ENCODE assay signal across 9 cellular contexts in the genomic region with DNA sequence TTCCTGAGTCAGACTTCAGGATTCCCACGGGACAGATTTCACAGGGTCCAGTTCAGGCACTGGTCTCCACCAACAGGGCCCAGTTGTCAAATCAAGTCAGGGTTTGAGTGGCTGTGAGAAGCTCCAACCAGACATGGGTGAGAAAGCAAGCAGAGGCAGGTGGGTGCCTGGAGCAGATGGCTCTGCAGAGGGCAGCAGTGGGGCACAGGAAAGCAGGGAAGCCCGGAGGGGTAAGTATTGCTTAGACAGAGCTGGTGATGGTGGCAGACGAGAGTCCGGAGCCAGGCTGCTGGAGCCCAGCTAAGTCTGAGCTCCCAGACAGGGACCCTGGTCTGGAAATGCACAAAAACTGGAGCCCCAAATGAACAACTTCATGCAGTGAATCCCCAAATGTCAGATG. TPM values are rescaled to one million over a fixed set of nuclear protein-coding genes. Genes with fewer than 3 reads are reported as not detected.
DNase-seq lines count a peak whose midpoint lies in the region; TF ChIP-seq lines count a peak whose summit lies in the region.
"Had no signal": no experiment of that assay in that cellular context is flagged by ENCODE, and none has a peak within 500 bp of the region (broad histone marks: within the 10 kb centered on the region; RNA-seq: fewer than 3 reads in every experiment).

No MANE protein-coding gene starts in this region.

- no peak overlapping the region for H3K4me2 ChIP-seq in neural progenitor cell

- no peaks in the 10 kb centered on the region for H3K9me3 ChIP-seq in neural progenitor cell (ENCODE audit: low read depth)
- H3K9me3 ChIP-seq: Caco-2 had no signal

- H3F3A ChIP-seq in neural progenitor cell (ENCODE audit: low read depth), result no peaks in the 10 kb centered on the region

- no peak overlapping the region for H3K4me3 Mint-ChIP-seq in neural progenitor cell

- POLR2A ChIA-PET in GM10248 (lab: Yijun Ruan, JAX), result no interaction called here

- no peak overlapping the region for H3K27ac ChIP-seq in neural progenitor cell

- peak overlapping the region; percentile 79 for H3K27ac Mint-ChIP-seq in neural progenitor cell

- H2AFZ ChIP-seq in neural progenitor cell (replicated peaks), result no peak overlapping the region

- H3K27me3 Mint-ChIP-seq in neural progenitor cell (ENCODE audit: insufficient read depth, low read depth), result peaks cover 6% of the 10 kb centered on the region

- no peaks in the 10 kb centered on the region for H3K27me3 ChIP-seq in neural progenitor cell

- H3K9me3 Mint-ChIP-seq in neural progenitor cell, result no peaks in the 10 kb centered on the region

- H3K4me1 Mint-ChIP-seq in neural progenitor cell, result no peaks in the 10 kb centered on the region

- H3K9ac ChIP-seq in neural progenitor cell, result no peak overlapping the region

- no peaks in the 10 kb centered on the region for H3K36me3 ChIP-seq in neural progenitor cell

- no peaks in the 10 kb centered on the region for H3K4me1 ChIP-seq in neural progenitor cell
- H3K4me1 ChIP-seq: Caco-2 had no signal

- H3K79me2 ChIP-seq in neural progenitor cell (ENCODE audit: low read depth), result no peaks in the 10 kb centered on the region

- peak; percentile 48 for DNase-seq in activated CD4-positive, alpha-beta T cell treated with anti-CD3 and anti-CD28 coated beads for 48 hours
- DNase-seq in activated CD4-positive, alpha-beta T cell treated with anti-CD3 and anti-CD28 coated beads, Interleukin-2, amount 50 U/mL, for 1 hour, result no peak
- DNase-seq in NCI-H2196 treated with DMSO at 0.1 percent for 48 hours (lab: John Stamatoyannopoulos, UW; ENCODE audit: unreplicated experiment), result peak; percentile 11
- DNase-seq in cerebellar nuclear complex (lab: John Stamatoyannopoulos, UW), result peak; percentile 16 to 37
- peak; percentile 38 for DNase-seq in neural progenitor cell (ENCODE audit: low spot score)
- no peak for DNase-seq in HuH-7.5 (ENCODE audit: low spot score)
- no peak for DNase-seq in GM10248 (ENCODE audit: extremely low spot score)
- no peak for DNase-seq in pons (ENCODE audit: low spot score)

- H4K20me1 ChIP-seq in neural progenitor cell (ENCODE audit: low read depth), result no peaks in the 10 kb centered on the region

- peaks cover 2% of the 10 kb centered on the region for H3K36me3 Mint-ChIP-seq in neural progenitor cell

- H3K4me3 ChIP-seq in neural progenitor cell, result no peak overlapping the region

- CTCF ChIA-PET in GM10248 (lab: Yijun Ruan, JAX), result interaction anchor here (1.1 to 1.6 kb wide), 3 partner anchors 12 to 150 kb away, joined by 3 to 5 read pairs (median 4); no protein-coding TSS in a partner anchor

- TF ChIP-seq CTCF in neural progenitor cell (IDR thresholded peaks at IDR 0.05) (peak; percentile 38), GM10248 (IDR thresholded peaks at IDR 0.05; ENCODE audit: control extremely low read depth, extremely low read depth, low read depth, missing control alignments) (no peak)

RNA-seq across cellular contexts. Expression of a gene that starts 40.4 kb away (rescaled TPM):
- 17.2 and 27.1 TPM in 2 replicates for total RNA-seq in neural progenitor cell (ENCODE audit: low replicate concordance)

Comparison
In these comparisons a context has a peak if more than half of its experiments do, and no peak if none do; other contexts are left out.
1. DNase-seq: peak in activated CD4-positive, alpha-beta T cell treated with anti-CD3 and anti-CD28 coated beads for 48 hours (single experiment), NCI-H2196 treated with DMSO at 0.1 percent for 48 hours (single experiment), cerebellar nuclear complex (2 of 2) and neural progenitor cell (single experiment); none in activated CD4-positive, alpha-beta T cell treated with anti-CD3 and anti-CD28 coated beads, Interleukin-2, amount 50 U/mL, for 1 hour (single experiment), HuH-7.5 (single experiment), GM10248 (single experiment) and pons (single experiment).